In the genomic region with DNA sequence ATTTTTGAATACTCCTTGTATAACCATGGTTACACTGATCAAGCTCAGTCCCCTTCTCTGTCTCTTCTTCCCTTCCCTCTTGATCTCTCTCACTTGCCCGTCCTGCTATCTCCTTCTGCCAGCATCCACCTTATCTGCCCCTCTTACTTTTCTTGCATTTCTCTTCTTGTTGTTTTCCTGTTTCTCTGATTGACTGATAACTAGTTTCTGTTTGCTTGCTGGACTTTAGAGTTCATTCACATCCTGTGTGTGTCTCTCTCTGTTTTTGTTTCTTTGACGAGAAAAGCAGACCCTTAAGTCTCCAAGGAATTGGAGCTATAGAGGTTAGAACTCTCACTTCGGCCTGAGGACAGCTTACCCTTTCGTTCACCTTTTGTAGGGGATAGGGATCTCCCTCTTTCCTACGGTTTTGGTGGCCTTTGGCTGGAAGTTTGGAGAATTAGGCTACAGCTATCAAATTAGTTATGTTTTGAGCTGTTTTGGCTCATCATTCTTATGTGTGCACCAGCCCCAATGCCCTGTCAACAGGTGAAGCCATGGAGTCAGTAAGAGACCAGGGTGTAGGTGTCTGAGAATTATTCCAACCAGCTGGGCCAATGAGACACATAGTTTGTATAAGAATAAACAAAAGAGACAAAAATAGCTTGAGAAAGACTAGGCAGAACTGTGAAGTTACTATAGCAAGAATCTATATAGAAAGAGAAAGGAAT, we compare ENCODE assay signal across 15 cellular contexts. TPM values are rescaled to one million over a fixed set of nuclear protein-coding genes. Genes with fewer than 3 reads are reported as not detected.
A peak's percentile ranks its signal among the peaks of the same experiment; 100 is the strongest.
DNase-seq lines count a peak whose midpoint lies in the region; ATAC-seq and TF ChIP-seq lines count a peak whose summit lies in the region.
"Had no signal": no experiment of that assay in that cellular context is flagged by ENCODE, and none has a peak within 500 bp of the region (broad histone marks: within the 10 kb centered on the region; RNA-seq: fewer than 3 reads in every experiment).

No MANE protein-coding gene starts in this region.

- H3K36me3 Mint-ChIP-seq in WTC11 (peaks cover 8% of the 10 kb centered on the region), mesothelial cell of epicardium (peaks cover 9% of the 10 kb centered on the region)

- ATAC-seq in GM19351 (IDR thresholded peaks at IDR 0.05; ENCODE audit: unreplicated experiment) (peak; percentile 43), HG02610 (IDR thresholded peaks at IDR 0.05; ENCODE audit: unreplicated experiment) (peak; percentile 48), HG03280 (IDR thresholded peaks at IDR 0.05; ENCODE audit: unreplicated experiment) (peak; percentile 58), WTC11 (no peak), foreskin keratinocyte (no peak)

- CTCF ChIA-PET in WTC11 (lab: Charles Lee), result no interaction called here

- TF ChIP-seq CTCF in GM10266 (IDR thresholded peaks at IDR 0.05; ENCODE audit: control insufficient read depth, insufficient read depth, low read depth, missing control alignments), result no peak
- TF ChIP-seq CTCF in WTC11 (IDR thresholded peaks at IDR 0.05), result no peak
- TF ChIP-seq CTCF in mesothelial cell of epicardium (IDR thresholded peaks at IDR 0.05; ENCODE audit: unreplicated experiment), result no peak
- no peak for TF ChIP-seq CTCF in foreskin keratinocyte (conservative IDR thresholded peaks at IDR 0.05)

- H3K27ac Mint-ChIP-seq in WTC11 (no peak overlapping the region), mesothelial cell of epicardium (no peak overlapping the region)
- H3K27ac Mint-ChIP-seq: activated naive CD8-positive, alpha-beta T cell treated with anti-CD3 and anti-CD28 coated beads for 36 hours; IgD-negative memory B cell; nephron had no signal

- POLR2A ChIA-PET in WTC11 (lab: Charles Lee), result no interaction called here

- H3K27ac ChIP-seq in foreskin keratinocyte, result no peak overlapping the region
- H3K27ac ChIP-seq: spleen had no signal

- H3K4me3 Mint-ChIP-seq in WTC11 (no peak overlapping the region), mesothelial cell of epicardium (no peak overlapping the region)
- H3K4me3 Mint-ChIP-seq: activated naive CD8-positive, alpha-beta T cell treated with anti-CD3 and anti-CD28 coated beads for 36 hours; IgD-negative memory B cell; nephron had no signal

- DNase-seq in GM10266 (ENCODE audit: extremely low spot score) (peak; percentile 12), WTC11 (ENCODE audit: low spot score) (no peak), mesothelial cell of epicardium (ENCODE audit: low spot score in 2 of 2, unreplicated experiment in 2 of 2) (no peak), foreskin keratinocyte (no peak), T-helper 2 cell (no peak)
- DNase-seq: activated naive CD8-positive, alpha-beta T cell treated with anti-CD3 and anti-CD28 coated beads for 36 hours; DMS 273 treated with DMSO at 0.1 percent for 48 hours; NCI-H2081 treated with DMSO at 0.1 percent for 48 hours; spleen; T-helper 1 cell had no signal

- peaks cover 21% of the 10 kb centered on the region for H3K9me3 Mint-ChIP-seq in WTC11
- H3K9me3 Mint-ChIP-seq in mesothelial cell of epicardium, result peaks cover 20% of the 10 kb centered on the region

- H3K27me3 ChIP-seq in foreskin keratinocyte, result no peaks in the 10 kb centered on the region
- H3K27me3 ChIP-seq: spleen had no signal

- H3K4me1 ChIP-seq in foreskin keratinocyte, result no peaks in the 10 kb centered on the region
- H3K4me1 ChIP-seq: spleen had no signal

- H3K27me3 Mint-ChIP-seq in WTC11 (ENCODE audit: low read depth), result no peaks in the 10 kb centered on the region; the same call in 1 of the 2 replicates
- H3K27me3 Mint-ChIP-seq in mesothelial cell of epicardium (ENCODE audit: low read depth), result no peaks in the 10 kb centered on the region
- H3K27me3 Mint-ChIP-seq: activated naive CD8-positive, alpha-beta T cell treated with anti-CD3 and anti-CD28 coated beads for 36 hours; IgD-negative memory B cell had no signal

- H3K4me1 Mint-ChIP-seq in WTC11, result 0 out of 2 replicates have a peak, but pooled peaks cover 3% of the 10 kb centered on the region
- no peaks in the 10 kb centered on the region for H3K4me1 Mint-ChIP-seq in mesothelial cell of epicardium
- H3K4me1 Mint-ChIP-seq: activated naive CD8-positive, alpha-beta T cell treated with anti-CD3 and anti-CD28 coated beads for 36 hours; IgD-negative memory B cell; nephron had no signal

TF ChIP-seq in WTC11, 78 proteins besides CTCF, POLR2A, EP300 and RAD21 (continues in another document):
- TF ChIP-seq, protein P1, sequence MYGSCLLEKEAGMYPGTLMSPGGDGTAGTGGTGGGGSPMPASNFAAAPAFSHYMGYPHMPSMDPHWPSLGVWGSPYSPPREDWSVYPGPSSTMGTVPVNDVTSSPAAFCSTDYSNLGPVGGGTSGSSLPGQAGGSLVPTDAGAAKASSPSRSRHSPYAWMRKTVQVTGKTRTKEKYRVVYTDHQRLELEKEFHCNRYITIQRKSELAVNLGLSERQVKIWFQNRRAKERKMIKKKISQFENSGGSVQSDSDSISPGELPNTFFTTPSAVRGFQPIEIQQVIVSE (CRISPR knock-in tag; IDR thresholded peaks at IDR 0.05; ENCODE audit: borderline replicate concordance), result no peak
- TF ChIP-seq ESRRA (CRISPR knock-in tag; IDR thresholded peaks at IDR 0.05; ENCODE audit: borderline replicate concordance) (no peak), EMX1 (CRISPR knock-in tag; IDR thresholded peaks at IDR 0.05) (no peak), FOXP1 (CRISPR knock-in tag; IDR thresholded peaks at IDR 0.05; ENCODE audit: borderline replicate concordance) (no peak), TCF7 (CRISPR knock-in tag; IDR thresholded peaks at IDR 0.05; ENCODE audit: low read depth) (no peak), ELF4 (CRISPR knock-in tag; IDR thresholded peaks at IDR 0.05; ENCODE audit: low read depth) (no peak), STAT6 (CRISPR knock-in tag; conservative IDR thresholded peaks at IDR 0.05; ENCODE audit: low read depth) (no peak), ZNF425 (CRISPR knock-in tag; conservative IDR thresholded peaks at IDR 0.05) (no peak), ZNF512 (CRISPR knock-in tag; IDR thresholded peaks at IDR 0.05; ENCODE audit: borderline replicate concordance) (no peak), RELA (CRISPR knock-in tag; IDR thresholded peaks at IDR 0.05; ENCODE audit: borderline replicate concordance) (no peak)
- TF ChIP-seq, protein P2, sequence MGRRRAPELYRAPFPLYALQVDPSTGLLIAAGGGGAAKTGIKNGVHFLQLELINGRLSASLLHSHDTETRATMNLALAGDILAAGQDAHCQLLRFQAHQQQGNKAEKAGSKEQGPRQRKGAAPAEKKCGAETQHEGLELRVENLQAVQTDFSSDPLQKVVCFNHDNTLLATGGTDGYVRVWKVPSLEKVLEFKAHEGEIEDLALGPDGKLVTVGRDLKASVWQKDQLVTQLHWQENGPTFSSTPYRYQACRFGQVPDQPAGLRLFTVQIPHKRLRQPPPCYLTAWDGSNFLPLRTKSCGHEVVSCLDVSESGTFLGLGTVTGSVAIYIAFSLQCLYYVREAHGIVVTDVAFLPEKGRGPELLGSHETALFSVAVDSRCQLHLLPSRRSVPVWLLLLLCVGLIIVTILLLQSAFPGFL (CRISPR knock-in tag; IDR thresholded peaks at IDR 0.05; ENCODE audit: borderline replicate concordance), result no peak

RNA-seq across cellular contexts. Expression of gene ASB17, which starts 49.1 kb away (rescaled TPM):
- total RNA-seq in WTC11 (2021) (not detected in 3 replicates), mesothelial cell of epicardium (not detected in 3 replicates), foreskin keratinocyte (not detected in 2 replicates)
- polyA plus RNA-seq in foreskin keratinocyte, result not detected in 2 replicates
- total RNA-seq: activated naive CD8-positive, alpha-beta T cell treated with anti-CD3 and anti-CD28 coated beads for 36 hours; spleen had no signal
- polyA plus RNA-seq: IgD-negative memory B cell had no signal

Comparison
In these comparisons a context has a peak if more than half of its experiments do, and no peak if none do; other contexts are left out.
1. ATAC-seq: peak in GM19351 (single experiment), HG02610 (single experiment) and HG03280 (single experiment); none in WTC11 (single experiment) and foreskin keratinocyte (single experiment).